8 cellular contexts compared by ENCODE assay signal in the genomic region with DNA sequence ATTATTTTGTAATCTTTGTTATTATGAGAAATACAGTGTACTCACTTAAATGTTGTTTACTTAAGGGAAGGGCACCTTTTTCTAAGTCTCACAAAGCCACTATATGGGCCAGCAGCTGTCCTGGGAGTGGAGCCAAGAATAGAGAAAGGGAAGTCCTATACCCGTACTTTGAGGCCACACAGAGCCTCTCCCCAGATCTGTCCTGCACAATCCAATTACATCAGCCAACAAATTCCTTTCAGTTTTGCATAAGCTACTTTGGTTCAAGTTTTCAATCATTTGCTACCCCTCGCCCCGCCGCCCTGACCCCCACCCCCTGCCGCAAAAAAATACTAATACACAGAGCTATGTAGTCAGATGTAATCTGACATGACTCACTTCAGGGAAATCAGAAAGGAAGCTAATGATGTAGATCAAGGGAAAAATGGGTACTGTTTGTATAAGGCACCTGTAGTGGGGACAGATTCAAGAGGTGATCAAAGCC.
DNase-seq lines count a peak whose midpoint lies in the region; ATAC-seq and TF ChIP-seq lines count a peak whose summit lies in the region.

No MANE protein-coding gene starts in this region.

- no peak overlapping the region for H3K4me3 ChIP-seq in choroid plexus epithelial cell (ENCODE audit: low read depth, low read length)

- no peaks in the 10 kb centered on the region for H3K27me3 Mint-ChIP-seq in mesothelial cell of epicardium (ENCODE audit: low read depth)
- H3K27me3 Mint-ChIP-seq in activated naive CD4-positive, alpha-beta T cell treated with anti-CD3 and anti-CD28 coated beads for 36 hours (ENCODE audit: low read depth) = peaks cover 12% of the 10 kb centered on the region
- H3K27me3 Mint-ChIP-seq in HFFc6 (ENCODE audit: insufficient read depth) = peaks cover 2% of the 10 kb centered on the region
- H3K27me3 Mint-ChIP-seq in activated T-helper 17 cell treated with anti-CD3 and anti-CD28 coated beads, Interleukin-2, amount 50 U/mL, for 72 hours = peaks cover 10% of the 10 kb centered on the region

- peak overlapping the region; percentile 78 for H3K27ac Mint-ChIP-seq in mesothelial cell of epicardium
- no peak overlapping the region for H3K27ac Mint-ChIP-seq in activated naive CD4-positive, alpha-beta T cell treated with anti-CD3 and anti-CD28 coated beads for 36 hours
- H3K27ac Mint-ChIP-seq in HFFc6 = no peak overlapping the region
- H3K27ac Mint-ChIP-seq in activated T-helper 17 cell treated with anti-CD3 and anti-CD28 coated beads, Interleukin-2, amount 50 U/mL, for 72 hours = no peak overlapping the region

- intact Hi-C loops in activated naive CD4-positive, alpha-beta T cell treated with anti-CD3 and anti-CD28 coated beads for 36 hours (cut with micrococcal nuclease) = no loop called here

- peaks cover 14% of the 10 kb centered on the region for H3K36me3 Mint-ChIP-seq in mesothelial cell of epicardium
- H3K36me3 Mint-ChIP-seq in activated naive CD4-positive, alpha-beta T cell treated with anti-CD3 and anti-CD28 coated beads for 36 hours (ENCODE audit: low read depth) = peaks cover 2% of the 10 kb centered on the region
- H3K36me3 Mint-ChIP-seq in HFFc6 (ENCODE audit: low read depth) = peaks cover 9% of the 10 kb centered on the region; the same call in 1 of the 2 replicates
- H3K36me3 Mint-ChIP-seq in activated T-helper 17 cell treated with anti-CD3 and anti-CD28 coated beads, Interleukin-2, amount 50 U/mL, for 72 hours (ENCODE audit: low read depth) = no peaks in the 10 kb centered on the region

- H3K4me1 Mint-ChIP-seq in mesothelial cell of epicardium = peaks cover 27% of the 10 kb centered on the region
- H3K4me1 Mint-ChIP-seq in activated naive CD4-positive, alpha-beta T cell treated with anti-CD3 and anti-CD28 coated beads for 36 hours (ENCODE audit: low read depth) = no peaks in the 10 kb centered on the region
- H3K4me1 Mint-ChIP-seq in HFFc6 (ENCODE audit: low read depth) = no peaks in the 10 kb centered on the region
- H3K4me1 Mint-ChIP-seq in activated T-helper 17 cell treated with anti-CD3 and anti-CD28 coated beads, Interleukin-2, amount 50 U/mL, for 72 hours = no peaks in the 10 kb centered on the region

- DNase-seq in DMS53 treated with DMSO at 0.1 percent for 48 hours (lab: John Stamatoyannopoulos, UW; ENCODE audit: unreplicated experiment) = peak; percentile 86
- peak; percentile 70 for DNase-seq in NCI-H748 (lab: John Stamatoyannopoulos, UW; ENCODE audit: unreplicated experiment)
- peak; percentile 81 for DNase-seq in choroid plexus epithelial cell (ENCODE audit: low read depth)
- DNase-seq in mesothelial cell of epicardium (ENCODE audit: low spot score in 2 of 2, unreplicated experiment in 2 of 2) = no peak
- no peak for DNase-seq in activated naive CD4-positive, alpha-beta T cell treated with anti-CD3 and anti-CD28 coated beads for 36 hours
- no peak for DNase-seq in HFFc6
- DNase-seq in occipital lobe (lab: John Stamatoyannopoulos, UW) = no peak

- H3K4me3 Mint-ChIP-seq in mesothelial cell of epicardium (no peak overlapping the region), HFFc6 (no peak overlapping the region)
- no peak overlapping the region for H3K4me3 Mint-ChIP-seq in activated naive CD4-positive, alpha-beta T cell treated with anti-CD3 and anti-CD28 coated beads for 36 hours
- H3K4me3 Mint-ChIP-seq in activated T-helper 17 cell treated with anti-CD3 and anti-CD28 coated beads, Interleukin-2, amount 50 U/mL, for 72 hours = no peak overlapping the region

- no peak for ATAC-seq in activated T-helper 17 cell treated with anti-CD3 and anti-CD28 coated beads, Interleukin-2, amount 50 U/mL, for 72 hours (replicated peaks)

- peaks cover 13% of the 10 kb centered on the region for H3K9me3 Mint-ChIP-seq in mesothelial cell of epicardium
- H3K9me3 Mint-ChIP-seq in activated naive CD4-positive, alpha-beta T cell treated with anti-CD3 and anti-CD28 coated beads for 36 hours = peaks cover 15% of the 10 kb centered on the region
- peaks cover 18% of the 10 kb centered on the region for H3K9me3 Mint-ChIP-seq in HFFc6
- H3K9me3 Mint-ChIP-seq in activated T-helper 17 cell treated with anti-CD3 and anti-CD28 coated beads, Interleukin-2, amount 50 U/mL, for 72 hours = peaks cover 10% of the 10 kb centered on the region

- TF ChIP-seq CTCF in choroid plexus epithelial cell (conservative IDR thresholded peaks at IDR 0.05; ENCODE audit: low read depth, low read length) (no peak), mesothelial cell of epicardium (IDR thresholded peaks at IDR 0.05; ENCODE audit: unreplicated experiment) (no peak), HFFc6 (IDR thresholded peaks at IDR 0.05) (no peak)

- CTCF ChIA-PET in activated naive CD4-positive, alpha-beta T cell treated with anti-CD3 and anti-CD28 coated beads for 36 hours (lab: Charles Lee) = no interaction called here

Comparison
In these comparisons a context has a peak if more than half of its experiments do, and no peak if none do; other contexts are left out.
1. DNase-seq: peak in DMS53 treated with DMSO at 0.1 percent for 48 hours (single experiment), NCI-H748 (single experiment) and choroid plexus epithelial cell (single experiment); none in mesothelial cell of epicardium (0 of 2), activated naive CD4-positive, alpha-beta T cell treated with anti-CD3 and anti-CD28 coated beads for 36 hours (single experiment), HFFc6 (single experiment) and occipital lobe (single experiment).